ENCODE assay signal across 26 cellular contexts in genomic region chr1:223077434-223077833, GRCh38.
DNase-seq lines count a peak whose midpoint lies in the region; TF ChIP-seq lines count a peak whose summit lies in the region.
"Had no signal": no experiment of that assay in that cellular context is flagged by ENCODE, and none has a peak within 500 bp of the region (broad histone marks: within the 10 kb centered on the region; RNA-seq: fewer than 3 reads in every experiment).

No MANE protein-coding gene starts in this region.

- TF ChIP-seq POLR2A in testis (IDR thresholded peaks at IDR 0.05) = no peak

- H3K9me3 Mint-ChIP-seq in CD14-positive monocyte (peaks cover 0 to 2% (median 0%) of the 10 kb centered on the region in 7 donors), endodermal cell (no peaks in the 10 kb centered on the region)
- H3K9me3 Mint-ChIP-seq in T-helper 2 cell treated with Interferon-gamma antibody and Interleukin-4, amounts not matched to agents 5 μg/mL and 100 μg/mL, for 36 hours = no peaks in the 10 kb centered on the region
- H3K9me3 Mint-ChIP-seq: activated T-helper 1 cell treated with anti-CD3 and anti-CD28 coated beads, Interleukin-12 subunit alpha, Interleukin-12 subunit beta, Interleukin-2, Interleukin-4 antibody, amounts not matched to agents 30 ng/mL and 10 ng/mL and 1 ng/mL, durations not matched to agents 14 hours and 24 hours and 36 hours; CD4-positive, alpha-beta memory T cell; nephron; stimulated activated naive CD8-positive, alpha-beta T cell treated with anti-CD3 and anti-CD28 coated beads, Interleukin-15, Interleukin-2, amounts not matched to agents 100 ng/mL and 50 ng/mL, for 24 hours had no signal

- H3K36me3 ChIP-seq in endodermal cell (ENCODE audit: control insufficient read depth, insufficient read depth, low read length) = peaks cover 5% of the 10 kb centered on the region
- no peaks in the 10 kb centered on the region for H3K36me3 ChIP-seq in muscle layer of colon (ENCODE audit: insufficient read depth, low read length)
- no peaks in the 10 kb centered on the region for H3K36me3 ChIP-seq in testis (ENCODE audit: low read depth, missing control alignments)
- H3K36me3 ChIP-seq: pancreas, tibial nerve had no signal

- TF ChIP-seq CTCF in CD14-positive monocyte (IDR thresholded peaks at IDR 0.05) (no peak), endodermal cell (conservative IDR thresholded peaks at IDR 0.05) (peak; percentile 42), testis (IDR thresholded peaks at IDR 0.05) (no peak)

- H3K27me3 Mint-ChIP-seq in CD14-positive monocyte (ENCODE audit: low read depth in 3 of 3) (peaks cover 2 to 6% (median 6%) of the 10 kb centered on the region in 3 donors), endodermal cell (ENCODE audit: insufficient read depth) (peaks cover 6% of the 10 kb centered on the region)
- no peaks in the 10 kb centered on the region for H3K27me3 Mint-ChIP-seq in T-helper 2 cell treated with Interferon-gamma antibody and Interleukin-4, amounts not matched to agents 5 μg/mL and 100 μg/mL, for 36 hours (ENCODE audit: low read depth)

- H3K27ac Mint-ChIP-seq in CD14-positive monocyte = no peak overlapping the region
- H3K27ac Mint-ChIP-seq in endodermal cell = no peak overlapping the region
- H3K27ac Mint-ChIP-seq in T-helper 2 cell treated with Interferon-gamma antibody and Interleukin-4, amounts not matched to agents 5 μg/mL and 100 μg/mL, for 36 hours = no peak overlapping the region
- H3K27ac Mint-ChIP-seq: activated T-helper 1 cell treated with anti-CD3 and anti-CD28 coated beads, Interleukin-12 subunit alpha, Interleukin-12 subunit beta, Interleukin-2, Interleukin-4 antibody, amounts not matched to agents 30 ng/mL and 10 ng/mL and 1 ng/mL, durations not matched to agents 14 hours and 24 hours and 36 hours; CD4-positive, alpha-beta memory T cell; nephron; stimulated activated naive CD8-positive, alpha-beta T cell treated with anti-CD3 and anti-CD28 coated beads, Interleukin-15, Interleukin-2, amounts not matched to agents 100 ng/mL and 50 ng/mL, for 24 hours had no signal

- DNase-seq in CD14-positive monocyte (ENCODE audit: low spot score) (peak; percentile 24), HuH-7 (ENCODE audit: low spot score) (peak; percentile 33), endodermal cell (peak; percentile 72), testis (no peak), GF-D8 (lab: John Stamatoyannopoulos, UW) (no peak)
- no peak for DNase-seq in activated CD8-positive, alpha-beta memory T cell treated with anti-CD3 and anti-CD28 coated beads, Interleukin-2, amount 50 U/mL, for 4 hours
- DNase-seq in T-helper 2 cell treated with Interferon-gamma antibody and Interleukin-4, amounts not matched to agents 5 μg/mL and 100 μg/mL, for 36 hours (ENCODE audit: low spot score) = no peak
- DNase-seq: activated naive CD4-positive, alpha-beta T cell treated with anti-CD3 and anti-CD28 coated beads, Interleukin-2, amount 50 U/mL, for 16 hours; aorta; CD4-positive, alpha-beta memory T cell; central memory CD4-positive, alpha-beta T cell; glutamatergic neuron; left colon; midbrain; NCI-H1092 treated with DMSO at 0.1 percent for 48 hours; NCI-H2029; NCI-H345; NCI-H774; pancreas; T-helper 9 cell had no signal

- no peaks in the 10 kb centered on the region for H3K36me3 Mint-ChIP-seq in CD14-positive monocyte
- peaks cover 1% of the 10 kb centered on the region for H3K36me3 Mint-ChIP-seq in endodermal cell (ENCODE audit: low read depth)
- no peaks in the 10 kb centered on the region for H3K36me3 Mint-ChIP-seq in T-helper 2 cell treated with Interferon-gamma antibody and Interleukin-4, amounts not matched to agents 5 μg/mL and 100 μg/mL, for 36 hours (ENCODE audit: low read depth)
- H3K36me3 Mint-ChIP-seq: CD4-positive, alpha-beta memory T cell had no signal

- WGBS in endodermal cell (ENCODE audit: insufficient coverage in 1 of 2, insufficient read length in 1 of 2), 2 experiments = 90 to 96% methylated on average over 9 to 14 of the region's 14 CpGs
- WGBS in testis, 2 donors = 92% methylated on average over 14 of the region's 14 CpGs

- H3K4me1 ChIP-seq in endodermal cell (ENCODE audit: control insufficient read depth, insufficient read depth, low read length) (no peaks in the 10 kb centered on the region), muscle layer of colon (ENCODE audit: insufficient read depth, low read length) (peaks cover 29% of the 10 kb centered on the region), testis (peaks cover 8% of the 10 kb centered on the region)
- H3K4me1 ChIP-seq: pancreas had no signal

- H3K9me3 ChIP-seq in endodermal cell (ENCODE audit: control insufficient read depth, low read length) (no peaks in the 10 kb centered on the region), muscle layer of colon (ENCODE audit: low read length) (no peaks in the 10 kb centered on the region), testis (no peaks in the 10 kb centered on the region)
- H3K9me3 ChIP-seq: pancreas, tibial nerve had no signal

- intact Hi-C loops in CD14-positive monocyte (cut with micrococcal nuclease) (no loop called here), testis (cut with DNase I; ENCODE audit: low total_unique reads) (no loop called here)

- H3K27me3 ChIP-seq in endodermal cell (ENCODE audit: control insufficient read depth, insufficient read depth, low read length, poor library complexity, severe bottlenecking) (no peaks in the 10 kb centered on the region), muscle layer of colon (ENCODE audit: control insufficient read depth in 1 of 2, insufficient read depth in 2 of 2, low read length in 2 of 2) (no peaks in the 10 kb centered on the region), testis (no peaks in the 10 kb centered on the region)
- H3K27me3 ChIP-seq: pancreas, tibial nerve had no signal

- peaks cover 3% of the 10 kb centered on the region for H3K4me1 Mint-ChIP-seq in CD14-positive monocyte
- peaks cover 23% of the 10 kb centered on the region for H3K4me1 Mint-ChIP-seq in endodermal cell
- H3K4me1 Mint-ChIP-seq in T-helper 2 cell treated with Interferon-gamma antibody and Interleukin-4, amounts not matched to agents 5 μg/mL and 100 μg/mL, for 36 hours (ENCODE audit: low read depth) = no peaks in the 10 kb centered on the region

- no peak overlapping the region for H3K4me3 ChIP-seq in endodermal cell (ENCODE audit: low read length)
- no peak overlapping the region for H3K4me3 ChIP-seq in muscle layer of colon (ENCODE audit: low read depth in 1 of 2, low read length in 2 of 2)
- no peak overlapping the region for H3K4me3 ChIP-seq in testis
- H3K4me3 ChIP-seq: pancreas, tibial nerve had no signal

- no peak overlapping the region for H3K27ac ChIP-seq in endodermal cell (ENCODE audit: low read depth, low read length)
- H3K27ac ChIP-seq in muscle layer of colon (ENCODE audit: low read depth, low read length) = peak overlapping the region; percentile 1
- H3K27ac ChIP-seq in testis = no peak overlapping the region
- H3K27ac ChIP-seq: HL-60, pancreas had no signal

- H3K4me3 Mint-ChIP-seq in CD14-positive monocyte (no peak overlapping the region), endodermal cell (no peak overlapping the region)
- H3K4me3 Mint-ChIP-seq in T-helper 2 cell treated with Interferon-gamma antibody and Interleukin-4, amounts not matched to agents 5 μg/mL and 100 μg/mL, for 36 hours = no peak overlapping the region
- H3K4me3 Mint-ChIP-seq: activated T-helper 1 cell treated with anti-CD3 and anti-CD28 coated beads, Interleukin-12 subunit alpha, Interleukin-12 subunit beta, Interleukin-2, Interleukin-4 antibody, amounts not matched to agents 30 ng/mL and 10 ng/mL and 1 ng/mL, durations not matched to agents 14 hours and 24 hours and 36 hours; CD4-positive, alpha-beta memory T cell; nephron; stimulated activated naive CD8-positive, alpha-beta T cell treated with anti-CD3 and anti-CD28 coated beads, Interleukin-15, Interleukin-2, amounts not matched to agents 100 ng/mL and 50 ng/mL, for 24 hours had no signal

- H3K9ac ChIP-seq in endodermal cell (ENCODE audit: extremely low read depth, low read length, poor library complexity, severe bottlenecking) (no peak overlapping the region), muscle layer of colon (ENCODE audit: low read length) (no peak overlapping the region)

Comparison
In these comparisons a context has a peak if more than half of its experiments do, and no peak if none do; other contexts are left out.
1. DNase-seq: peak in CD14-positive monocyte (single experiment), HuH-7 (single experiment) and endodermal cell (single experiment); none in activated CD8-positive, alpha-beta memory T cell treated with anti-CD3 and anti-CD28 coated beads, Interleukin-2, amount 50 U/mL, for 4 hours (single experiment), testis (single experiment), T-helper 2 cell treated with Interferon-gamma antibody and Interleukin-4, amounts not matched to agents 5 μg/mL and 100 μg/mL, for 36 hours (single experiment) and GF-D8 (single experiment).